1 cellular context compared by ENCODE assay signal in genomic region chr1:43453442-43454269, GRCh38.
TF ChIP-seq lines count a peak whose summit lies in the region.

HYI (minus strand) TSS chr1:43453931; CDS start chr1:43453793, 138 bp downstream.

TF ChIP-seq in HCT116, 20 proteins besides CTCF, POLR2A, EP300 and RAD21 (continued from another document):
- TF ChIP-seq ZBTB33 (IDR thresholded peaks at IDR 0.05; ENCODE audit: extremely low read depth, insufficient replicate concordance, low read length) (no peak), SIN3A (IDR thresholded peaks at IDR 0.05; ENCODE audit: low read depth) (peak; percentile 51; the same call in 1 of the 2 replicates), ELF1 (IDR thresholded peaks at IDR 0.05; ENCODE audit: borderline replicate concordance, low read depth) (no peak; the same call in 1 of the 2 replicates), ATF3 (IDR thresholded peaks at IDR 0.05) (no peak), YY1 (IDR thresholded peaks at IDR 0.05; ENCODE audit: extremely low read depth, insufficient replicate concordance, low read depth, low read length) (peak; percentile 36), REST (IDR thresholded peaks at IDR 0.05; ENCODE audit: low read depth) (no peak), ZFX (IDR thresholded peaks at IDR 0.05) (peak; percentile 59; the same call in 1 of the 2 replicates), EZH2phosphoT487 (IDR thresholded peaks at IDR 0.05; ENCODE audit: borderline replicate concordance) (no peak), SP1 (IDR thresholded peaks at IDR 0.05; ENCODE audit: low read depth) (no peak; the same call in 1 of the 2 replicates)
